10 cellular contexts compared by ENCODE assay signal in genomic region chr1:198671136-198671535, GRCh38. TPM values are rescaled to one million over a fixed set of nuclear protein-coding genes. Genes with fewer than 3 reads are reported as not detected.
DNase-seq lines count a peak whose midpoint lies in the region; ATAC-seq, FAIRE-seq and TF ChIP-seq lines count a peak whose summit lies in the region.
"Had no signal": no experiment of that assay in that cellular context is flagged by ENCODE, and none has a peak within 500 bp of the region (broad histone marks: within the 10 kb centered on the region; RNA-seq: fewer than 3 reads in every experiment).

No MANE protein-coding gene starts in this region.

- H3K27ac Mint-ChIP-seq in T-helper 2 cell treated with Interferon-gamma antibody and Interleukin-4, amounts not matched to agents 5 μg/mL and 100 μg/mL, for 36 hours, result peak overlapping the region; percentile 53

- peaks cover 63% of the 10 kb centered on the region for H3K36me3 Mint-ChIP-seq in T-helper 2 cell treated with Interferon-gamma antibody and Interleukin-4, amounts not matched to agents 5 μg/mL and 100 μg/mL, for 36 hours (ENCODE audit: low read depth)

- H3K27me3 ChIP-seq in Panc1 (ENCODE audit: control insufficient read depth, insufficient read depth, low read length), result no peaks in the 10 kb centered on the region
- no peaks in the 10 kb centered on the region for H3K27me3 ChIP-seq in osteoblast (ENCODE audit: insufficient read depth, low read length)
- no peaks in the 10 kb centered on the region for H3K27me3 ChIP-seq in testis

- peak; percentile 39 for ATAC-seq in HG02763 (IDR thresholded peaks at IDR 0.05; ENCODE audit: unreplicated experiment)
- ATAC-seq in Panc1, result no peak

- peak overlapping the region; percentile 67 for H3K4me3 Mint-ChIP-seq in T-helper 2 cell treated with Interferon-gamma antibody and Interleukin-4, amounts not matched to agents 5 μg/mL and 100 μg/mL, for 36 hours
- H3K4me3 Mint-ChIP-seq: neural crest cell had no signal

- TF ChIP-seq CTCF in Panc1 (IDR thresholded peaks at IDR 0.05), result no peak
- TF ChIP-seq CTCF in osteoblast (IDR thresholded peaks at IDR 0.05; ENCODE audit: extremely low read depth, low read depth, low read length), result no peak
- no peak for TF ChIP-seq CTCF in kidney (IDR thresholded peaks at IDR 0.05; ENCODE audit: borderline replicate concordance, extremely low read depth, insufficient read depth)
- no peak for TF ChIP-seq CTCF in testis (IDR thresholded peaks at IDR 0.05)

- no TSS peak for BruUV-seq in Panc1 (replicated peaks; lab: Mats Ljungman, UMichigan)

- no peak overlapping the region for H3K4me2 ChIP-seq in osteoblast (ENCODE audit: insufficient read depth, low read length)

- no peak for FAIRE-seq in kidney (lab: Jason Lieb, UNC)

- POLR2A ChIA-PET in Panc1 (lab: Charles Lee), result no interaction called here

- H3K4me1 ChIP-seq in Panc1 (ENCODE audit: control insufficient read depth, insufficient read depth, low read length), result peaks cover 4% of the 10 kb centered on the region; the same call in 1 of the 2 replicates
- H3K4me1 ChIP-seq in osteoblast (ENCODE audit: insufficient read depth, low read length), result peaks cover 55% of the 10 kb centered on the region
- no peaks in the 10 kb centered on the region for H3K4me1 ChIP-seq in kidney (ENCODE audit: control insufficient read depth in 1 of 2, insufficient read depth in 1 of 2, low read depth in 1 of 2, low read length in 2 of 2)
- H3K4me1 ChIP-seq in testis, result no peaks in the 10 kb centered on the region

- DNase-seq in T-helper 2 cell treated with Interferon-gamma antibody and Interleukin-4, amounts not matched to agents 5 μg/mL and 100 μg/mL, for 36 hours (ENCODE audit: low spot score), result no peak
- DNase-seq in T-helper 2 cell (no peak), Panc1 (ENCODE audit: low read depth, low spot score) (no peak), osteoblast (ENCODE audit: insufficient read length, low spot score, missing footprints) (peak; percentile 19), kidney (no peak), testis (no peak)
- no peak for DNase-seq in stimulated activated naive CD4-positive, alpha-beta T cell (lab: John Stamatoyannopoulos, UW)

- no peak overlapping the region for H3K9ac ChIP-seq in kidney (ENCODE audit: low read length in 2 of 2)

- peaks cover 78% of the 10 kb centered on the region for H3K4me1 Mint-ChIP-seq in T-helper 2 cell treated with Interferon-gamma antibody and Interleukin-4, amounts not matched to agents 5 μg/mL and 100 μg/mL, for 36 hours (ENCODE audit: low read depth)
- H3K4me1 Mint-ChIP-seq: neural crest cell had no signal

- 70 to 90% methylated on average over 1 of the region's 1 CpG for WGBS in testis, 2 donors

- H3K79me2 ChIP-seq in osteoblast (ENCODE audit: insufficient read depth, low read length), result no peaks in the 10 kb centered on the region

- H3K4me3 ChIP-seq in Panc1 (ENCODE audit: low read depth in 2 of 2, low read length in 2 of 2) (no peak overlapping the region), osteoblast (ENCODE audit: insufficient read depth, low read length) (no peak overlapping the region), kidney (ENCODE audit: low read length in 2 of 2) (no peak overlapping the region), testis (no peak overlapping the region)

- H3K27ac ChIP-seq in Panc1 (ENCODE audit: low read length), result peak overlapping the region; percentile 55; the same call in 1 of the 2 replicates
- H3K27ac ChIP-seq in osteoblast (ENCODE audit: low read depth, low read length), result peak overlapping the region; percentile 69
- no peak overlapping the region for H3K27ac ChIP-seq in kidney (ENCODE audit: low read depth in 2 of 2, low read length in 2 of 2)
- H3K27ac ChIP-seq in testis, result no peak overlapping the region

- H3K36me3 ChIP-seq in Panc1 (ENCODE audit: control insufficient read depth, insufficient read depth, low read length) (no peaks in the 10 kb centered on the region), osteoblast (ENCODE audit: insufficient read depth, low read length) (no peaks in the 10 kb centered on the region), kidney (ENCODE audit: control insufficient read depth in 1 of 2, insufficient read depth in 2 of 2, low read length in 2 of 2) (no peaks in the 10 kb centered on the region), testis (ENCODE audit: low read depth, missing control alignments) (no peaks in the 10 kb centered on the region)

- intact Hi-C loops in Panc1 (cut with micrococcal nuclease; ENCODE audit: unreplicated experiment) (no loop called here), kidney (cut with DNase I) (no loop called here), testis (cut with DNase I; ENCODE audit: low total_unique reads) (no loop called here)

- H4K20me1 ChIP-seq in osteoblast (ENCODE audit: insufficient read depth, low read length), result no peaks in the 10 kb centered on the region

- in situ Hi-C loops in Panc1 (cut with HindIII; ENCODE audit: low pct_unique_long_range_greater_than_20kb, low sequenced_read_pairs), result no loop called here

- no peaks in the 10 kb centered on the region for H3K9me3 Mint-ChIP-seq in T-helper 2 cell treated with Interferon-gamma antibody and Interleukin-4, amounts not matched to agents 5 μg/mL and 100 μg/mL, for 36 hours
- H3K9me3 Mint-ChIP-seq: neural crest cell had no signal

- H3K9me3 ChIP-seq in Panc1 (ENCODE audit: control insufficient read depth, insufficient read depth, low read depth, low read length) (no peaks in the 10 kb centered on the region), osteoblast (ENCODE audit: low read depth, low read length) (no peaks in the 10 kb centered on the region), kidney (ENCODE audit: control insufficient read depth in 1 of 2, low read length in 2 of 2) (no peaks in the 10 kb centered on the region), testis (no peaks in the 10 kb centered on the region)

- TF ChIP-seq POLR2A in testis (IDR thresholded peaks at IDR 0.05), result no peak

- H3K27me3 Mint-ChIP-seq in T-helper 2 cell treated with Interferon-gamma antibody and Interleukin-4, amounts not matched to agents 5 μg/mL and 100 μg/mL, for 36 hours (ENCODE audit: low read depth), result no peaks in the 10 kb centered on the region

- no peak overlapping the region for H2AFZ ChIP-seq in osteoblast (ENCODE audit: low read length)

- CTCF ChIA-PET in Panc1 (lab: Charles Lee), result no interaction called here

RNA-seq across cellular contexts. Expression of gene PTPRC, which starts 32.3 kb away (rescaled TPM):
- total RNA-seq in Panc1 (2021; ENCODE audit: unreplicated experiment) (1.4 TPM), osteoblast (under 0.01 and 1.1 TPM in 2 replicates), kidney (60.2 TPM), testis (1 to 10 TPM; 5.1 to 9.7 TPM)
- not detected for polyA plus RNA-seq in Panc1 (2012; ENCODE audit: insufficient read length)
- polyA plus RNA-seq in kidney (ENCODE audit: insufficient read depth, low read depth, low replicate concordance) (1.4 TPM), testis (ENCODE audit: insufficient read depth, low read depth, low replicate concordance) (10.8 TPM)
- total RNA-seq: glomerular endothelial cell, neural crest cell had no signal

Comparison
In these comparisons a context has a peak if more than half of its experiments do, and no peak if none do; other contexts are left out.
1. H3K27ac ChIP-seq: peak in Panc1 (single experiment) and osteoblast (single experiment); none in kidney (0 of 2) and testis (0 of 2).